Comparison of ENCODE assay signal across 8 cellular contexts in the genomic region with DNA sequence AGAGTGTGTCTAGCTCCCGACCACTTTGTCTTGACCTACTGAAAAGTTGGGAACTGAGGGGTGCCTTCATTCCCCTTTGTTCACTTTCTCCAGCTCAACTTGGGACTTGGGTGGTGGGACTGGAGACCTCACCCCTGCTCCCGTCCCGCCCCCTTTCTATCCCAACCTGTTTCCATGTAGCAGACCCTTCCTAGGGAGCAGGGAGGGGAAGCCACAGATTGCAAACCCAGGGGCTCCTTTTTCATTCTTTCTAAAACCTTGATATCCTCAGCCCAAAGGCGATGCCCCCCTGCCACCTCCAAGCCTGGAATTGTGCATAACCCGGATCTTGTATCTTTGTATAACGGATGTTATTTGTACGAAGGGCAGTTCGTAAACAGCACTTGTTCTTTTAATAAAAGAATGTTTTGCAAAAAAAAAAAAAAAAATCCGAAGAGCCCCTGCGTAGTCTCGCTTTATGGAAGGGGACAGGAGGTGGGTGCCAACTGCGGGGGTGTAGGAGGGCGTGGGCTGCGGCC. TPM values are rescaled to one million over a fixed set of nuclear protein-coding genes. Genes with fewer than 3 reads are reported as not detected.
A peak's percentile ranks its signal among the peaks of the same experiment; 100 is the strongest.
DNase-seq lines count a peak whose midpoint lies in the region; ATAC-seq and TF ChIP-seq lines count a peak whose summit lies in the region.

No MANE protein-coding gene starts in this region.

- TF ChIP-seq EP300 in upper lobe of left lung (IDR thresholded peaks at IDR 0.05): no peak

- TF ChIP-seq CTCF in astrocyte of the spinal cord (IDR thresholded peaks at IDR 0.05; ENCODE audit: low read depth, low read length): no peak
- no peak for TF ChIP-seq CTCF in upper lobe of left lung (IDR thresholded peaks at IDR 0.05)

- intact Hi-C loops in activated naive CD4-positive, alpha-beta T cell treated with anti-CD3 and anti-CD28 coated beads for 36 hours (cut with micrococcal nuclease): no loop called here

- H3K9me3 ChIP-seq in upper lobe of left lung: no peaks in the 10 kb centered on the region

- no peak for DNase-seq in activated naive CD4-positive, alpha-beta T cell treated with anti-CD3 and anti-CD28 coated beads for 36 hours
- no peak for DNase-seq in activated naive CD4-positive, alpha-beta T cell treated with anti-CD3 and anti-CD28 coated beads, Interleukin-2, amount 50 U/mL, for 16 hours
- DNase-seq in astrocyte of the spinal cord (ENCODE audit: low read depth, low spot score) (no peak), memory B cell (ENCODE audit: low spot score in 2 of 2) (no peak), upper lobe of left lung (no peak), H4 (ENCODE audit: low spot score) (no peak), T1000 (lab: John Stamatoyannopoulos, UW) (no peak)

- no peaks in the 10 kb centered on the region for H3K27me3 ChIP-seq in upper lobe of left lung

- 22 to 31% methylated on average over 13 to 14 of the region's 14 CpGs for WGBS in upper lobe of left lung, 2 donors

- peaks cover 79% of the 10 kb centered on the region for H3K4me1 Mint-ChIP-seq in activated naive CD4-positive, alpha-beta T cell treated with anti-CD3 and anti-CD28 coated beads for 36 hours (ENCODE audit: low read depth)
- H3K4me1 Mint-ChIP-seq in memory B cell: peaks cover 50% of the 10 kb centered on the region

- no peak for ATAC-seq in memory B cell (ENCODE audit: low read depth)
- no peak for ATAC-seq in upper lobe of left lung (ENCODE audit: low FRiP score in 2 of 2)
- ATAC-seq in HG02938 (IDR thresholded peaks at IDR 0.05; ENCODE audit: unreplicated experiment): no peak

- CTCF ChIA-PET in activated naive CD4-positive, alpha-beta T cell treated with anti-CD3 and anti-CD28 coated beads for 36 hours (lab: Charles Lee): interaction anchor here (1.0 to 3.6 kb wide), 8 partner anchors 14 to 111 kb away, joined by 3 to 17 read pairs (median 6); partner anchors contain the start of gene MLLT6

- in situ Hi-C loops in astrocyte of the spinal cord (cut with HindIII; ENCODE audit: low sequenced_read_pairs): no loop called here

- peak overlapping the region; percentile 57 for H3K4me3 Mint-ChIP-seq in activated naive CD4-positive, alpha-beta T cell treated with anti-CD3 and anti-CD28 coated beads for 36 hours
- H3K4me3 Mint-ChIP-seq in memory B cell: peak overlapping the region; percentile 59

- peaks cover 3% of the 10 kb centered on the region for H3K9me3 Mint-ChIP-seq in activated naive CD4-positive, alpha-beta T cell treated with anti-CD3 and anti-CD28 coated beads for 36 hours
- H3K9me3 Mint-ChIP-seq in memory B cell: no peaks in the 10 kb centered on the region

- H3K36me3 Mint-ChIP-seq in activated naive CD4-positive, alpha-beta T cell treated with anti-CD3 and anti-CD28 coated beads for 36 hours (ENCODE audit: low read depth): peaks cover 24% of the 10 kb centered on the region
- peaks cover 2% of the 10 kb centered on the region for H3K36me3 Mint-ChIP-seq in memory B cell

- H3K36me3 ChIP-seq in upper lobe of left lung: peaks cover 2 to 33% (median 22%) of the 10 kb centered on the region in 4 donors

- no peaks in the 10 kb centered on the region for H3K27me3 Mint-ChIP-seq in activated naive CD4-positive, alpha-beta T cell treated with anti-CD3 and anti-CD28 coated beads for 36 hours (ENCODE audit: low read depth)
- H3K27me3 Mint-ChIP-seq in memory B cell: no peaks in the 10 kb centered on the region

- no peak for TF ChIP-seq POLR2A in upper lobe of left lung (IDR thresholded peaks at IDR 0.05)

- H3K27ac ChIP-seq in upper lobe of left lung: peak overlapping the region; percentile 86 to 91 (median 88)

- peaks cover 32 to 69% (median 48%) of the 10 kb centered on the region in 4 donors for H3K4me1 ChIP-seq in upper lobe of left lung

- peak overlapping the region; percentile 43 for H3K4me3 ChIP-seq in astrocyte of the spinal cord (ENCODE audit: low read depth, low read length)
- peak overlapping the region; percentile 38 to 92 (median 83) for H3K4me3 ChIP-seq in upper lobe of left lung

- peak overlapping the region; percentile 98 for H3K27ac Mint-ChIP-seq in activated naive CD4-positive, alpha-beta T cell treated with anti-CD3 and anti-CD28 coated beads for 36 hours
- H3K27ac Mint-ChIP-seq in memory B cell: no peak overlapping the region

RNA-seq across cellular contexts. Expression of gene CISD3, which starts 0.7 kb away (rescaled TPM):
- 10 to 100 TPM; 35.1 to 35.8 TPM for total RNA-seq in activated naive CD4-positive, alpha-beta T cell treated with anti-CD3 and anti-CD28 coated beads for 36 hours
- total RNA-seq in upper lobe of left lung: 10 to 100 TPM in 4 of 6 donors, 1 to 10 TPM in 2; 6.3 to 49.7 (median 15.9) TPM
- total RNA-seq in H4 (2014; rRNA removed; shearing (Covaris generic)): 2.3 and 6.7 TPM in 2 replicates

RNA-seq across cellular contexts. Expression of gene PCGF2, which starts 18.7 kb away (rescaled TPM):
- 1 to 10 TPM; 1.2 TPM for total RNA-seq in activated naive CD4-positive, alpha-beta T cell treated with anti-CD3 and anti-CD28 coated beads for 36 hours
- 10 to 100 TPM; 14.6 to 51.7 (median 31.9) TPM for total RNA-seq in upper lobe of left lung
- total RNA-seq in H4 (2014; rRNA removed; shearing (Covaris generic)): 1.6 and 3.9 TPM in 2 replicates

RNA-seq across cellular contexts. Expression of gene PSMB3, which starts 23.1 kb away (rescaled TPM):
- 100 to 1,000 TPM; 368 to 369 TPM for total RNA-seq in activated naive CD4-positive, alpha-beta T cell treated with anti-CD3 and anti-CD28 coated beads for 36 hours
- 100 to 1,000 TPM in 2 of 6 donors, 10 to 100 TPM in 4; 61.8 to 157 (median 79.2) TPM for total RNA-seq in upper lobe of left lung
- total RNA-seq in H4 (2014; rRNA removed; shearing (Covaris generic)): 592 and 607 TPM in 2 replicates

RNA-seq across cellular contexts. Expression of gene MLLT6, which starts 24.4 kb away (rescaled TPM):
- total RNA-seq in activated naive CD4-positive, alpha-beta T cell treated with anti-CD3 and anti-CD28 coated beads for 36 hours: 100 to 1,000 TPM; 170 to 177 TPM
- 100 to 1,000 TPM in 4 of 6 donors, 10 to 100 TPM in 2; 69.2 to 305 (median 122) TPM for total RNA-seq in upper lobe of left lung
- 7.8 and 13.6 TPM in 2 replicates for total RNA-seq in H4 (2014; rRNA removed; shearing (Covaris generic))

RNA-seq across cellular contexts. Expression of gene EPOP, which starts 54.7 kb away (rescaled TPM):
- 10 to 100 TPM; 17.6 to 19.2 TPM for total RNA-seq in activated naive CD4-positive, alpha-beta T cell treated with anti-CD3 and anti-CD28 coated beads for 36 hours
- 1 to 10 TPM; 1.1 to 2.3 (median 1.8) TPM for total RNA-seq in upper lobe of left lung
- 3.2 and 3.5 TPM in 2 replicates for total RNA-seq in H4 (2014; rRNA removed; shearing (Covaris generic))
